ENCODE assay signal across 1 cellular context in the genomic region with DNA sequence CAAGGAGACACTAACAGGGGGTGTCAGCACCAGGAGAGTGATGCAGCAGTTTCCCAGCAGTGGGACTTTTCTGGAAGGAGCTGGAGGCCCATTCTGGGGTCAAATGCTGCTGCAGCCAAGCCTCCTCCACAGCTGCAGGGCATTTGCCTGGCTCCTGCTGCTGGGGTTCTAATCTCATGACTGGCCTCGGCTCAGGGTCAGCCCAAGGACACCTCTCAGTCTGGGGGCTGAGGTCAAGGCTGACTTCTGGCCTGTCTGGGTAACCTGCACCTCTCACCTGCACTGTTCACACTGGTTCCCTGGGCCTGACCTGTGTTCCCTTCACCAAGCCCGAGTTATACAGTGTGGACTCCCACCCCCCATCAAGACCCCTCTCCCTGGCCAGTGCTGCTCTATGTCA.
TF ChIP-seq lines count a peak whose summit lies in the region.

No MANE protein-coding gene starts in this region.

TF ChIP-seq in H1, 55 proteins besides CTCF, POLR2A, EP300 and RAD21:
- no peak for TF ChIP-seq KDM1A (IDR thresholded peaks at IDR 0.05; ENCODE audit: borderline replicate concordance, low read length)
- TF ChIP-seq POU5F1 (IDR thresholded peaks at IDR 0.05; ENCODE audit: low read depth, low read length), result no peak
- TF ChIP-seq RNF2 (IDR thresholded peaks at IDR 0.05; ENCODE audit: borderline replicate concordance, low read depth, low read length, missing control alignments, poor library complexity, severe bottlenecking), result no peak
- no peak for TF ChIP-seq TCF12 (IDR thresholded peaks at IDR 0.05; ENCODE audit: low read depth, low read length)
- TF ChIP-seq HDAC6 (IDR thresholded peaks at IDR 0.05; ENCODE audit: low read depth, low read length), result no peak
- TF ChIP-seq BACH1 (IDR thresholded peaks at IDR 0.05; ENCODE audit: low read length), result no peak
- no peak for TF ChIP-seq YY1 (IDR thresholded peaks at IDR 0.05; ENCODE audit: low read depth, low read length)
- TF ChIP-seq SP2 (IDR thresholded peaks at IDR 0.05; ENCODE audit: low read length), result no peak
- no peak for TF ChIP-seq GTF2F1 (IDR thresholded peaks at IDR 0.05; ENCODE audit: borderline replicate concordance, low read depth, low read length)
- TF ChIP-seq SAP30 (IDR thresholded peaks at IDR 0.05; ENCODE audit: insufficient read depth, insufficient replicate concordance, low read length), result no peak
- TF ChIP-seq FOSL1 (IDR thresholded peaks at IDR 0.05; ENCODE audit: insufficient read depth, low read depth, low read length), result no peak
- TF ChIP-seq, protein P1, sequence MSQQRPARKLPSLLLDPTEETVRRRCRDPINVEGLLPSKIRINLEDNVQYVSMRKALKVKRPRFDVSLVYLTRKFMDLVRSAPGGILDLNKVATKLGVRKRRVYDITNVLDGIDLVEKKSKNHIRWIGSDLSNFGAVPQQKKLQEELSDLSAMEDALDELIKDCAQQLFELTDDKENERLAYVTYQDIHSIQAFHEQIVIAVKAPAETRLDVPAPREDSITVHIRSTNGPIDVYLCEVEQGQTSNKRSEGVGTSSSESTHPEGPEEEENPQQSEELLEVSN (IDR thresholded peaks at IDR 0.05), result no peak
- TF ChIP-seq JUND (IDR thresholded peaks at IDR 0.05; ENCODE audit: low read length), result no peak
- TF ChIP-seq POLR2AphosphoS5 (IDR thresholded peaks at IDR 0.05; ENCODE audit: low read depth, low read length), result no peak
- no peak for TF ChIP-seq CTBP2 (IDR thresholded peaks at IDR 0.05; ENCODE audit: borderline replicate concordance, insufficient read depth, insufficient read length, low read length)
- TF ChIP-seq SUZ12 (IDR thresholded peaks at IDR 0.05; ENCODE audit: low read length), result no peak
- no peak for TF ChIP-seq ASH2L (IDR thresholded peaks at IDR 0.05; ENCODE audit: low read length)
- TF ChIP-seq, protein P2, sequence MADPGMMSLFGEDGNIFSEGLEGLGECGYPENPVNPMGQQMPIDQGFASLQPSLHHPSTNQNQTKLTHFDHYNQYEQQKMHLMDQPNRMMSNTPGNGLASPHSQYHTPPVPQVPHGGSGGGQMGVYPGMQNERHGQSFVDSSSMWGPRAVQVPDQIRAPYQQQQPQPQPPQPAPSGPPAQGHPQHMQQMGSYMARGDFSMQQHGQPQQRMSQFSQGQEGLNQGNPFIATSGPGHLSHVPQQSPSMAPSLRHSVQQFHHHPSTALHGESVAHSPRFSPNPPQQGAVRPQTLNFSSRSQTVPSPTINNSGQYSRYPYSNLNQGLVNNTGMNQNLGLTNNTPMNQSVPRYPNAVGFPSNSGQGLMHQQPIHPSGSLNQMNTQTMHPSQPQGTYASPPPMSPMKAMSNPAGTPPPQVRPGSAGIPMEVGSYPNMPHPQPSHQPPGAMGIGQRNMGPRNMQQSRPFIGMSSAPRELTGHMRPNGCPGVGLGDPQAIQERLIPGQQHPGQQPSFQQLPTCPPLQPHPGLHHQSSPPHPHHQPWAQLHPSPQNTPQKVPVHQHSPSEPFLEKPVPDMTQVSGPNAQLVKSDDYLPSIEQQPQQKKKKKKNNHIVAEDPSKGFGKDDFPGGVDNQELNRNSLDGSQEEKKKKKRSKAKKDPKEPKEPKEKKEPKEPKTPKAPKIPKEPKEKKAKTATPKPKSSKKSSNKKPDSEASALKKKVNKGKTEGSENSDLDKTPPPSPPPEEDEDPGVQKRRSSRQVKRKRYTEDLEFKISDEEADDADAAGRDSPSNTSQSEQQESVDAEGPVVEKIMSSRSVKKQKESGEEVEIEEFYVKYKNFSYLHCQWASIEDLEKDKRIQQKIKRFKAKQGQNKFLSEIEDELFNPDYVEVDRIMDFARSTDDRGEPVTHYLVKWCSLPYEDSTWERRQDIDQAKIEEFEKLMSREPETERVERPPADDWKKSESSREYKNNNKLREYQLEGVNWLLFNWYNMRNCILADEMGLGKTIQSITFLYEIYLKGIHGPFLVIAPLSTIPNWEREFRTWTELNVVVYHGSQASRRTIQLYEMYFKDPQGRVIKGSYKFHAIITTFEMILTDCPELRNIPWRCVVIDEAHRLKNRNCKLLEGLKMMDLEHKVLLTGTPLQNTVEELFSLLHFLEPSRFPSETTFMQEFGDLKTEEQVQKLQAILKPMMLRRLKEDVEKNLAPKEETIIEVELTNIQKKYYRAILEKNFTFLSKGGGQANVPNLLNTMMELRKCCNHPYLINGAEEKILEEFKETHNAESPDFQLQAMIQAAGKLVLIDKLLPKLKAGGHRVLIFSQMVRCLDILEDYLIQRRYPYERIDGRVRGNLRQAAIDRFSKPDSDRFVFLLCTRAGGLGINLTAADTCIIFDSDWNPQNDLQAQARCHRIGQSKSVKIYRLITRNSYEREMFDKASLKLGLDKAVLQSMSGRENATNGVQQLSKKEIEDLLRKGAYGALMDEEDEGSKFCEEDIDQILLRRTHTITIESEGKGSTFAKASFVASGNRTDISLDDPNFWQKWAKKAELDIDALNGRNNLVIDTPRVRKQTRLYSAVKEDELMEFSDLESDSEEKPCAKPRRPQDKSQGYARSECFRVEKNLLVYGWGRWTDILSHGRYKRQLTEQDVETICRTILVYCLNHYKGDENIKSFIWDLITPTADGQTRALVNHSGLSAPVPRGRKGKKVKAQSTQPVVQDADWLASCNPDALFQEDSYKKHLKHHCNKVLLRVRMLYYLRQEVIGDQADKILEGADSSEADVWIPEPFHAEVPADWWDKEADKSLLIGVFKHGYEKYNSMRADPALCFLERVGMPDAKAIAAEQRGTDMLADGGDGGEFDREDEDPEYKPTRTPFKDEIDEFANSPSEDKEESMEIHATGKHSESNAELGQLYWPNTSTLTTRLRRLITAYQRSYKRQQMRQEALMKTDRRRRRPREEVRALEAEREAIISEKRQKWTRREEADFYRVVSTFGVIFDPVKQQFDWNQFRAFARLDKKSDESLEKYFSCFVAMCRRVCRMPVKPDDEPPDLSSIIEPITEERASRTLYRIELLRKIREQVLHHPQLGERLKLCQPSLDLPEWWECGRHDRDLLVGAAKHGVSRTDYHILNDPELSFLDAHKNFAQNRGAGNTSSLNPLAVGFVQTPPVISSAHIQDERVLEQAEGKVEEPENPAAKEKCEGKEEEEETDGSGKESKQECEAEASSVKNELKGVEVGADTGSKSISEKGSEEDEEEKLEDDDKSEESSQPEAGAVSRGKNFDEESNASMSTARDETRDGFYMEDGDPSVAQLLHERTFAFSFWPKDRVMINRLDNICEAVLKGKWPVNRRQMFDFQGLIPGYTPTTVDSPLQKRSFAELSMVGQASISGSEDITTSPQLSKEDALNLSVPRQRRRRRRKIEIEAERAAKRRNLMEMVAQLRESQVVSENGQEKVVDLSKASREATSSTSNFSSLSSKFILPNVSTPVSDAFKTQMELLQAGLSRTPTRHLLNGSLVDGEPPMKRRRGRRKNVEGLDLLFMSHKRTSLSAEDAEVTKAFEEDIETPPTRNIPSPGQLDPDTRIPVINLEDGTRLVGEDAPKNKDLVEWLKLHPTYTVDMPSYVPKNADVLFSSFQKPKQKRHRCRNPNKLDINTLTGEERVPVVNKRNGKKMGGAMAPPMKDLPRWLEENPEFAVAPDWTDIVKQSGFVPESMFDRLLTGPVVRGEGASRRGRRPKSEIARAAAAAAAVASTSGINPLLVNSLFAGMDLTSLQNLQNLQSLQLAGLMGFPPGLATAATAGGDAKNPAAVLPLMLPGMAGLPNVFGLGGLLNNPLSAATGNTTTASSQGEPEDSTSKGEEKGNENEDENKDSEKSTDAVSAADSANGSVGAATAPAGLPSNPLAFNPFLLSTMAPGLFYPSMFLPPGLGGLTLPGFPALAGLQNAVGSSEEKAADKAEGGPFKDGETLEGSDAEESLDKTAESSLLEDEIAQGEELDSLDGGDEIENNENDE (IDR thresholded peaks at IDR 0.05; ENCODE audit: insufficient replicate concordance, low read length), result no peak
